In the genomic region with DNA sequence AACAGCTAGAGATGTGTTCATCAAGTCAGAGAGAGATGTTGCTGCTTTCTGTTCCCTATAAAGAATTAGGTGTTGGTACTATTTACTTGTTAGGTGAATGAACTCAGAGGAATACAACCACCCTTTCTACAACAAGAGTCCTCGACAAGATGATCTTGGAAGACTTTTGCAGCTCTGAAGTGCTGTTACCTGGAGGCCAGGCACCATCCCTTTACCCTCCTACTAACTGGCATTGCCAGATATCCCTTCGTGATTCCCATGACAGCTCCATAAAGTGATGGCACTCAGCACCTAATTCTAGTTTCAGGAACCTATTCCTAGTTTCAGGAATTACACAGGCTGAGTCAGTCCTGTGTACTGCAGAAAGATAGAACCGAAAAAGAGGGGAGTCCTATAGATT, we compare ENCODE assay signal across 1 cellular context.
TF ChIP-seq lines count a peak whose summit lies in the region.

No MANE protein-coding gene starts in this region.

TF ChIP-seq in HepG2, 621 proteins besides CTCF, POLR2A, EP300 and RAD21:
- TF ChIP-seq SSRP1 (CRISPR knock-in tag; IDR thresholded peaks at IDR 0.05), result no peak
- TF ChIP-seq, protein P1, sequence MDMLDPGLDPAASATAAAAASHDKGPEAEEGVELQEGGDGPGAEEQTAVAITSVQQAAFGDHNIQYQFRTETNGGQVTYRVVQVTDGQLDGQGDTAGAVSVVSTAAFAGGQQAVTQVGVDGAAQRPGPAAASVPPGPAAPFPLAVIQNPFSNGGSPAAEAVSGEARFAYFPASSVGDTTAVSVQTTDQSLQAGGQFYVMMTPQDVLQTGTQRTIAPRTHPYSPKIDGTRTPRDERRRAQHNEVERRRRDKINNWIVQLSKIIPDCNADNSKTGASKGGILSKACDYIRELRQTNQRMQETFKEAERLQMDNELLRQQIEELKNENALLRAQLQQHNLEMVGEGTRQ (IDR thresholded peaks at IDR 0.05; ENCODE audit: low read depth, low read length), result no peak
- TF ChIP-seq, protein P1 (CRISPR knock-in tag; IDR thresholded peaks at IDR 0.05; ENCODE audit: borderline replicate concordance), result no peak
- TF ChIP-seq ZNF773 (CRISPR knock-in tag; IDR thresholded peaks at IDR 0.05; ENCODE audit: borderline replicate concordance), result no peak
- TF ChIP-seq MAFG (CRISPR knock-in tag; IDR thresholded peaks at IDR 0.05), result no peak
- no peak for TF ChIP-seq ZNF253 (CRISPR knock-in tag; IDR thresholded peaks at IDR 0.05; ENCODE audit: borderline replicate concordance)
